Comparison of ENCODE assay signal across 13 cellular contexts in genomic region chrX:47991263-47992092, GRCh38. TPM values are rescaled to one million over a fixed set of nuclear protein-coding genes. Genes with fewer than 3 reads are reported as not detected.
DNase-seq lines count a peak whose midpoint lies in the region; ATAC-seq and TF ChIP-seq lines count a peak whose summit lies in the region.
"Had no signal": no experiment of that assay in that cellular context is flagged by ENCODE, and none has a peak within 500 bp of the region (broad histone marks: within the 10 kb centered on the region; RNA-seq: fewer than 3 reads in every experiment).

No MANE protein-coding gene starts in this region.

- no peak for TF ChIP-seq CTCF in brain microvascular endothelial cell (IDR thresholded peaks at IDR 0.05; ENCODE audit: low read depth, low read length, missing control alignments)
- TF ChIP-seq CTCF in natural killer cell (IDR thresholded peaks at IDR 0.05), result no peak
- TF ChIP-seq CTCF in glutamatergic neuron (IDR thresholded peaks at IDR 0.05; ENCODE audit: partially characterized antibody, unreplicated experiment), result no peak

- H3K4me1 Mint-ChIP-seq in natural killer cell, result peaks cover 26 to 35% of the 10 kb centered on the region in 2 donors
- H3K4me1 Mint-ChIP-seq in glutamatergic neuron (ENCODE audit: low read depth, unreplicated experiment), result no peaks in the 10 kb centered on the region

- no peaks in the 10 kb centered on the region for H3K36me3 ChIP-seq in brain microvascular endothelial cell (replicated peaks)

- H3K27me3 Mint-ChIP-seq in natural killer cell (ENCODE audit: low read depth in 2 of 2) (no peaks in the 10 kb centered on the region), glutamatergic neuron (ENCODE audit: unreplicated experiment) (no peaks in the 10 kb centered on the region)

- intact Hi-C loops in natural killer cell (cut with micrococcal nuclease), result no loop called here

- H3K27ac Mint-ChIP-seq in natural killer cell, result peak overlapping the region; percentile 64 to 83
- H3K27ac Mint-ChIP-seq in glutamatergic neuron (ENCODE audit: unreplicated experiment), result no peak overlapping the region

- H3K9me3 Mint-ChIP-seq in natural killer cell (no peaks in the 10 kb centered on the region), glutamatergic neuron (ENCODE audit: unreplicated experiment) (no peaks in the 10 kb centered on the region)

- H3K27me3 ChIP-seq in brain microvascular endothelial cell (replicated peaks), result no peaks in the 10 kb centered on the region
- H3K27me3 ChIP-seq: spleen had no signal

- no peak overlapping the region for H3K27ac ChIP-seq in brain microvascular endothelial cell

- peak in 1 of 3 donors; percentile 52 for ATAC-seq in natural killer cell
- no peak for ATAC-seq in HG03108 (IDR thresholded peaks at IDR 0.05; ENCODE audit: unreplicated experiment)
- no peak for ATAC-seq in GM21447 (IDR thresholded peaks at IDR 0.05; ENCODE audit: unreplicated experiment)

- H3K4me3 Mint-ChIP-seq in natural killer cell (no peak overlapping the region), glutamatergic neuron (ENCODE audit: unreplicated experiment) (no peak overlapping the region)

- H3K4me3 ChIP-seq in brain microvascular endothelial cell (ENCODE audit: low read depth, low read length), result no peak overlapping the region
- H3K4me3 ChIP-seq: spleen had no signal

- in situ Hi-C loops in Caki2 (cut with HindIII; ENCODE audit: low pct_unique_long_range_greater_than_20kb, low sequenced_read_pairs) (no loop called here), brain microvascular endothelial cell (cut with HindIII; ENCODE audit: low pct_ligation_motif_present, low sequenced_read_pairs) (no loop called here)

- DNase-seq in Caki2 (ENCODE audit: low read depth) (peak; percentile 13), MV-4-11 (lab: John Stamatoyannopoulos, UW) (peak; percentile 45), brain microvascular endothelial cell (peak; percentile 25), natural killer cell (no peak), glutamatergic neuron (no peak), T1000 (lab: John Stamatoyannopoulos, UW) (no peak)
- DNase-seq: amniotic stem cell; NCI-H187; NK-92 treated with Interleukin-12 subunit alpha and Interleukin-12 subunit beta, amount 100 ng/mL, for 24 hours; spleen had no signal

- H3K36me3 Mint-ChIP-seq in natural killer cell, result peaks cover 7% of the 10 kb centered on the region
- H3K36me3 Mint-ChIP-seq in glutamatergic neuron (ENCODE audit: unreplicated experiment), result peaks cover 8% of the 10 kb centered on the region

RNA-seq across cellular contexts. Expression of gene ZNF182, which starts 12.3 kb away (rescaled TPM):
- 6.5 and 9.6 TPM in 2 replicates for total RNA-seq in Caki2 (2014; rRNA removed; shearing (Covaris generic); ENCODE audit: low replicate concordance)
- total RNA-seq in natural killer cell, result 10 to 100 TPM in 1 of 3 donors, 1 to 10 TPM in 2; 7.1 to 10.4 (median 7.8) TPM
- total RNA-seq in glutamatergic neuron (ENCODE audit: unreplicated experiment), result 7.8 TPM

RNA-seq across cellular contexts. Expression of gene SPACA5, which starts 15.3 kb away (rescaled TPM):
- not detected in 2 replicates for total RNA-seq in Caki2 (2014; rRNA removed; shearing (Covaris generic); ENCODE audit: low replicate concordance)
- total RNA-seq in natural killer cell (not detected), glutamatergic neuron (ENCODE audit: unreplicated experiment) (not detected)
- total RNA-seq: mucosa of gallbladder, spleen had no signal

Comparison
In these comparisons a context has a peak if more than half of its experiments do, and no peak if none do; other contexts are left out.
1. DNase-seq: peak in Caki2 (single experiment), MV-4-11 (single experiment) and brain microvascular endothelial cell (single experiment); none in natural killer cell (single experiment), glutamatergic neuron (single experiment) and T1000 (single experiment).